Comparison of ENCODE assay signal across 8 cellular contexts in genomic region chr2:46230115-46230571, GRCh38.
DNase-seq lines count a peak whose midpoint lies in the region; ATAC-seq and TF ChIP-seq lines count a peak whose summit lies in the region.

No MANE protein-coding gene starts in this region.

- ATAC-seq in HG03064 (IDR thresholded peaks at IDR 0.05; ENCODE audit: low read depth, unreplicated experiment), result peak; percentile 56

- no peak overlapping the region for H3K27ac ChIP-seq in SJCRH30

- H3K9me3 ChIP-seq in SJCRH30 (replicated peaks), result 0 out of 2 replicates have a peak, but pooled peaks cover under 1% of the 10 kb centered on the region

- peak; percentile 11 for DNase-seq in stimulated activated CD4-positive, alpha-beta T cell treated with anti-CD3 and anti-CD28 coated beads, Interleukin-4, amount 100 ng/mL, for 24 hours
- DNase-seq in stimulated activated CD4-positive, alpha-beta T cell treated with anti-CD3 and anti-CD28 coated beads, Interleukin-4, amount 100 ng/mL, for 1 hour, result no peak
- DNase-seq in T-helper 22 cell (ENCODE audit: low read depth), result peak; percentile 4
- peak; percentile 12 for DNase-seq in kidney epithelial cell (ENCODE audit: low read depth)
- DNase-seq in effector CD8-positive, alpha-beta T cell (lab: John Stamatoyannopoulos, UW), result no peak
- no peak for DNase-seq in NCI-H2196 treated with DMSO at 0.1 percent for 48 hours (lab: John Stamatoyannopoulos, UW; ENCODE audit: unreplicated experiment)
- no peak for DNase-seq in SJCRH30

- TF ChIP-seq CTCF in kidney epithelial cell (IDR thresholded peaks at IDR 0.05; ENCODE audit: insufficient read depth, low read length, poor library complexity, severe bottlenecking), result peak; percentile 41

- H3K27me3 ChIP-seq in kidney epithelial cell (ENCODE audit: control insufficient read depth, insufficient read depth, low read length) (no peaks in the 10 kb centered on the region), SJCRH30 (no peaks in the 10 kb centered on the region)

- H3K4me3 ChIP-seq in kidney epithelial cell (ENCODE audit: low read depth, low read length) (no peak overlapping the region), SJCRH30 (no peak overlapping the region)

- H3K36me3 ChIP-seq in kidney epithelial cell (ENCODE audit: control insufficient read depth, insufficient read depth, low read length) (no peaks in the 10 kb centered on the region), SJCRH30 (no peaks in the 10 kb centered on the region)

- H3K4me1 ChIP-seq in SJCRH30, result no peaks in the 10 kb centered on the region

Comparison
In these comparisons a context has a peak if more than half of its experiments do, and no peak if none do; other contexts are left out.
1. DNase-seq: peak in stimulated activated CD4-positive, alpha-beta T cell treated with anti-CD3 and anti-CD28 coated beads, Interleukin-4, amount 100 ng/mL, for 24 hours (single experiment), T-helper 22 cell (single experiment) and kidney epithelial cell (single experiment); none in stimulated activated CD4-positive, alpha-beta T cell treated with anti-CD3 and anti-CD28 coated beads, Interleukin-4, amount 100 ng/mL, for 1 hour (single experiment), effector CD8-positive, alpha-beta T cell (single experiment), NCI-H2196 treated with DMSO at 0.1 percent for 48 hours (single experiment) and SJCRH30 (0 of 2).